ENCODE assay signal across 2 cellular contexts in genomic region chr18:63438181-63438580, GRCh38.
TF ChIP-seq lines count a peak whose summit lies in the region.

No MANE protein-coding gene starts in this region.

TF ChIP-seq in GM23338, 12 proteins besides CTCF, POLR2A, EP300 and RAD21:
- no peak for TF ChIP-seq NANOG (IDR thresholded peaks at IDR 0.05; ENCODE audit: borderline replicate concordance)
- TF ChIP-seq EZH2phosphoT487 (IDR thresholded peaks at IDR 0.05; ENCODE audit: unreplicated experiment), result no peak
- no peak for TF ChIP-seq ZNF331 (CRISPR knock-in tag; IDR thresholded peaks at IDR 0.05; ENCODE audit: low read depth)
- TF ChIP-seq ETS1 (IDR thresholded peaks at IDR 0.05), result no peak
- TF ChIP-seq JUNB (IDR thresholded peaks at IDR 0.05; ENCODE audit: unreplicated experiment), result no peak
- TF ChIP-seq EZH2 (IDR thresholded peaks at IDR 0.05; ENCODE audit: low read depth, unreplicated experiment), result no peak
- no peak for TF ChIP-seq STAT1 (IDR thresholded peaks at IDR 0.05; ENCODE audit: unreplicated experiment)
- no peak for TF ChIP-seq CREB1 (CRISPR knock-in tag; IDR thresholded peaks at IDR 0.05; ENCODE audit: low read depth)
- TF ChIP-seq REST (IDR thresholded peaks at IDR 0.05; ENCODE audit: unreplicated experiment), result no peak

TF ChIP-seq in GM12878, 131 proteins besides CTCF, POLR2A, EP300 and RAD21:
- no peak for TF ChIP-seq PAX5 (IDR thresholded peaks at IDR 0.05; ENCODE audit: borderline replicate concordance, low read depth, low read length)
- no peak for TF ChIP-seq SUZ12 (IDR thresholded peaks at IDR 0.05; ENCODE audit: unreplicated experiment)
- TF ChIP-seq CHD2 (IDR thresholded peaks at IDR 0.05; ENCODE audit: borderline replicate concordance, low read depth, low read length), result no peak
- no peak for TF ChIP-seq NFXL1 (IDR thresholded peaks at IDR 0.05; ENCODE audit: borderline replicate concordance)
- no peak for TF ChIP-seq EZH2 (IDR thresholded peaks at IDR 0.05; ENCODE audit: borderline replicate concordance, control insufficient read depth, low read depth, low read length)
- no peak for TF ChIP-seq RCOR1 (conservative IDR thresholded peaks at IDR 0.05; ENCODE audit: low read depth, low read length)
- TF ChIP-seq ZNF622 (IDR thresholded peaks at IDR 0.05), result no peak
- TF ChIP-seq POU2F2 (IDR thresholded peaks at IDR 0.05; ENCODE audit: borderline replicate concordance, low read depth, low read length), result no peak
- TF ChIP-seq NFYA (IDR thresholded peaks at IDR 0.05; ENCODE audit: borderline replicate concordance, low read depth, low read length), result no peak
- TF ChIP-seq STAT1 (conservative IDR thresholded peaks at IDR 0.05), result no peak
- no peak for TF ChIP-seq STAT3 (IDR thresholded peaks at IDR 0.05; ENCODE audit: low read depth, low read length)
- no peak for TF ChIP-seq TARDBP (IDR thresholded peaks at IDR 0.05; ENCODE audit: borderline replicate concordance)
- TF ChIP-seq ATF7 (IDR thresholded peaks at IDR 0.05; ENCODE audit: low read depth), result no peak
